In the genomic region with DNA sequence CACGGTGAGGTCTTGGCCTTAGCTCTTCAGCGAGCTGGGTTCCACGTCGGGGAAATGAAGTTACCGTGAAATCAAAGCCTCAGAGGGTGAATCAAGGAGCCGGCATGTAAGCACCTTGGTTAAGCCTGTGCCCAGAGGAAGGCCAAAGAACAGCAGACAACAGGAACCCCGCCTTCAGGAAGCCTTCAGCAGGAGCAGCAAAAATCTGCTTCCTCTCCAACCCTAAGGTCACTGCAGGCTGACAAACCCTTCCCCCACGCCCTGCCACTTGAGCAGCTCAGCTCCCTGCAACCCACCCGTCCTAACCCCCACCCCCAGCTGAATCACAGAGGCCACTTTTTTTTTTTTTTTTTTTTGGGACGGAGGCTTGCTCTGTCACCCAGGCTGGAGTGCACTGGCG, we compare ENCODE assay signal across 8 cellular contexts.
DNase-seq lines count a peak whose midpoint lies in the region; ATAC-seq, FAIRE-seq and TF ChIP-seq lines count a peak whose summit lies in the region.

No MANE protein-coding gene starts in this region.

- no peak overlapping the region for H3K4me2 ChIP-seq in A549

- H3K4me3 ChIP-seq in A549 (no peak overlapping the region), mesodermal cell (ENCODE audit: extremely low read depth, insufficient read depth, low read length, poor library complexity, severe bottlenecking) (no peak overlapping the region)

- no peak for TF ChIP-seq CTCF in A549 (IDR thresholded peaks at IDR 0.05)

- H3K36me3 ChIP-seq in mesodermal cell (ENCODE audit: control insufficient read depth, insufficient read depth, low read length), result no peaks in the 10 kb centered on the region

- TF ChIP-seq RAD21 in A549 (conservative IDR thresholded peaks at IDR 0.05 in 1 of 2, IDR thresholded peaks at IDR 0.05 in 1 of 2), result no peak

- peak in 1 of 2 experiments; percentile 23 for DNase-seq in A549 (ENCODE audit: low read depth in 1 of 2, low spot score in 1 of 2)
- peak; percentile 16 for DNase-seq in activated naive CD8-positive, alpha-beta T cell treated with anti-CD3 and anti-CD28 coated beads, Interleukin-2, amount 50 U/mL, for 24 hours
- DNase-seq in COLO829 (ENCODE audit: low spot score), result no peak
- no peak for DNase-seq in NCI-H128 (lab: John Stamatoyannopoulos, UW; ENCODE audit: unreplicated experiment)
- no peak for DNase-seq in posterior vena cava (ENCODE audit: low spot score)

- peaks cover 12% of the 10 kb centered on the region for H3K4me1 Mint-ChIP-seq in activated naive CD8-positive, alpha-beta T cell treated with anti-CD3 and anti-CD28 coated beads, Interleukin-2, amount 50 U/mL, for 24 hours

- no peak overlapping the region for H3K27ac ChIP-seq in A549
- peak overlapping the region; percentile 59 for H3K27ac ChIP-seq in mesodermal cell (ENCODE audit: low read depth, low read length, severe bottlenecking)

- H3K36me3 Mint-ChIP-seq in activated naive CD8-positive, alpha-beta T cell treated with anti-CD3 and anti-CD28 coated beads, Interleukin-2, amount 50 U/mL, for 24 hours (ENCODE audit: low read depth), result no peaks in the 10 kb centered on the region

- peaks cover 2% of the 10 kb centered on the region; the same call in 1 of the 3 replicates for H3K4me1 ChIP-seq in A549
- H3K4me1 ChIP-seq in mesodermal cell (ENCODE audit: control insufficient read depth, insufficient read depth, low read length, poor library complexity, severe bottlenecking), result peaks cover 12% of the 10 kb centered on the region

- CTCF ChIA-PET in A549 (lab: Yijun Ruan, JAX), result interaction anchor here (2.1 kb wide), 1 partner anchor 17 kb away, joined by 6 read pairs; no protein-coding TSS in a partner anchor

- 64% methylated on average over 9 of the region's 11 CpGs for WGBS in A549 (ENCODE audit: missing lambda C conversion rate)
- 53 to 73% methylated on average over 2 to 7 of the region's 11 CpGs for WGBS in mesodermal cell (ENCODE audit: insufficient coverage in 2 of 2), 2 experiments

- H3K9me3 ChIP-seq in A549 (no peaks in the 10 kb centered on the region), mesodermal cell (ENCODE audit: control insufficient read depth, low read length) (no peaks in the 10 kb centered on the region)

- POLR2A ChIA-PET in A549 (lab: Yijun Ruan, JAX), result no interaction called here

- ATAC-seq in A549 (peak; percentile 74 to 75; a peak in 4 of 6 replicates), GM18505 (IDR thresholded peaks at IDR 0.05; ENCODE audit: unreplicated experiment) (no peak)
- ATAC-seq in activated naive CD8-positive, alpha-beta T cell treated with anti-CD3 and anti-CD28 coated beads, Interleukin-2, amount 50 U/mL, for 24 hours, result peak; percentile 51

- TF ChIP-seq EP300 in A549 (IDR thresholded peaks at IDR 0.05), result no peak

- H3K4me3 Mint-ChIP-seq in activated naive CD8-positive, alpha-beta T cell treated with anti-CD3 and anti-CD28 coated beads, Interleukin-2, amount 50 U/mL, for 24 hours, result no peak overlapping the region

- no peaks in the 10 kb centered on the region for H3K9me3 Mint-ChIP-seq in activated naive CD8-positive, alpha-beta T cell treated with anti-CD3 and anti-CD28 coated beads, Interleukin-2, amount 50 U/mL, for 24 hours

- peaks cover 2% of the 10 kb centered on the region for H3K27me3 Mint-ChIP-seq in activated naive CD8-positive, alpha-beta T cell treated with anti-CD3 and anti-CD28 coated beads, Interleukin-2, amount 50 U/mL, for 24 hours

- TF ChIP-seq POLR2A in A549 (IDR thresholded peaks at IDR 0.05; ENCODE audit: low read length), result no peak
- no peak for TF ChIP-seq POLR2A in GM18505 (IDR thresholded peaks at IDR 0.05; ENCODE audit: borderline replicate concordance, extremely low read depth, insufficient read depth, insufficient read length)

- no peak for FAIRE-seq in A549 (lab: Jason Lieb, UNC)

- intact Hi-C loops in posterior vena cava (cut with DNase I), result loop anchor here in 1 of 2 donors (5.0 kb wide), 1 partner anchor 596 kb away; no protein-coding TSS in a partner anchor

- no peak overlapping the region for H3K27ac Mint-ChIP-seq in activated naive CD8-positive, alpha-beta T cell treated with anti-CD3 and anti-CD28 coated beads, Interleukin-2, amount 50 U/mL, for 24 hours

TF ChIP-seq in A549, 52 proteins besides CTCF, POLR2A, EP300 and RAD21:
- TF ChIP-seq TP53 (CRISPR knock-in tag; IDR thresholded peaks at IDR 0.05) (no peak), HOXA7 (CRISPR knock-in tag; IDR thresholded peaks at IDR 0.05) (no peak), MYC (IDR thresholded peaks at IDR 0.05; ENCODE audit: borderline replicate concordance, low read length) (no peak), RNF2 (IDR thresholded peaks at IDR 0.05; ENCODE audit: borderline replicate concordance, low read depth) (no peak), CEBPB (IDR thresholded peaks at IDR 0.05) (no peak), RFX5 (IDR thresholded peaks at IDR 0.05) (no peak), POLR2AphosphoS2 (conservative IDR thresholded peaks at IDR 0.05; ENCODE audit: low read length) (no peak), HOXB5 (CRISPR knock-in tag; IDR thresholded peaks at IDR 0.05) (no peak)
- TF ChIP-seq, protein P1, sequence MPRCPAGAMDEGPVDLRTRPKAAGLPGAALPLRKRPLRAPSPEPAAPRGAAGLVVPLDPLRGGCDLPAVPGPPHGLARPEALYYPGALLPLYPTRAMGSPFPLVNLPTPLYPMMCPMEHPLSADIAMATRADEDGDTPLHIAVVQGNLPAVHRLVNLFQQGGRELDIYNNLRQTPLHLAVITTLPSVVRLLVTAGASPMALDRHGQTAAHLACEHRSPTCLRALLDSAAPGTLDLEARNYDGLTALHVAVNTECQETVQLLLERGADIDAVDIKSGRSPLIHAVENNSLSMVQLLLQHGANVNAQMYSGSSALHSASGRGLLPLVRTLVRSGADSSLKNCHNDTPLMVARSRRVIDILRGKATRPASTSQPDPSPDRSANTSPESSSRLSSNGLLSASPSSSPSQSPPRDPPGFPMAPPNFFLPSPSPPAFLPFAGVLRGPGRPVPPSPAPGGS (IDR thresholded peaks at IDR 0.05), result no peak

TF ChIP-seq in PFSK-1, 5 proteins besides CTCF, POLR2A, EP300 and RAD21:
- TF ChIP-seq FOXP2 (optimal IDR thresholded peaks at IDR 0.05; ENCODE audit: borderline replicate concordance, extremely low read depth, extremely low read length, insufficient read depth) (peak; percentile 41), POLR2AphosphoS5 (IDR thresholded peaks at IDR 0.05; ENCODE audit: low read depth, low read length) (no peak)
- TF ChIP-seq, protein P2, sequence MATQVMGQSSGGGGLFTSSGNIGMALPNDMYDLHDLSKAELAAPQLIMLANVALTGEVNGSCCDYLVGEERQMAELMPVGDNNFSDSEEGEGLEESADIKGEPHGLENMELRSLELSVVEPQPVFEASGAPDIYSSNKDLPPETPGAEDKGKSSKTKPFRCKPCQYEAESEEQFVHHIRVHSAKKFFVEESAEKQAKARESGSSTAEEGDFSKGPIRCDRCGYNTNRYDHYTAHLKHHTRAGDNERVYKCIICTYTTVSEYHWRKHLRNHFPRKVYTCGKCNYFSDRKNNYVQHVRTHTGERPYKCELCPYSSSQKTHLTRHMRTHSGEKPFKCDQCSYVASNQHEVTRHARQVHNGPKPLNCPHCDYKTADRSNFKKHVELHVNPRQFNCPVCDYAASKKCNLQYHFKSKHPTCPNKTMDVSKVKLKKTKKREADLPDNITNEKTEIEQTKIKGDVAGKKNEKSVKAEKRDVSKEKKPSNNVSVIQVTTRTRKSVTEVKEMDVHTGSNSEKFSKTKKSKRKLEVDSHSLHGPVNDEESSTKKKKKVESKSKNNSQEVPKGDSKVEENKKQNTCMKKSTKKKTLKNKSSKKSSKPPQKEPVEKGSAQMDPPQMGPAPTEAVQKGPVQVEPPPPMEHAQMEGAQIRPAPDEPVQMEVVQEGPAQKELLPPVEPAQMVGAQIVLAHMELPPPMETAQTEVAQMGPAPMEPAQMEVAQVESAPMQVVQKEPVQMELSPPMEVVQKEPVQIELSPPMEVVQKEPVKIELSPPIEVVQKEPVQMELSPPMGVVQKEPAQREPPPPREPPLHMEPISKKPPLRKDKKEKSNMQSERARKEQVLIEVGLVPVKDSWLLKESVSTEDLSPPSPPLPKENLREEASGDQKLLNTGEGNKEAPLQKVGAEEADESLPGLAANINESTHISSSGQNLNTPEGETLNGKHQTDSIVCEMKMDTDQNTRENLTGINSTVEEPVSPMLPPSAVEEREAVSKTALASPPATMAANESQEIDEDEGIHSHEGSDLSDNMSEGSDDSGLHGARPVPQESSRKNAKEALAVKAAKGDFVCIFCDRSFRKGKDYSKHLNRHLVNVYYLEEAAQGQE (IDR thresholded peaks at IDR 0.05; ENCODE audit: insufficient read depth in 1 of 2, low read depth in 2 of 2, low read length in 2 of 2), result no peak
